Comparison of ENCODE assay signal across 1 cellular context in genomic region chr3:64179249-64179648, GRCh38.
TF ChIP-seq lines count a peak whose summit lies in the region.

No MANE protein-coding gene starts in this region.

TF ChIP-seq in H1, 55 proteins besides CTCF, POLR2A, EP300 and RAD21 (continued from another document):
- TF ChIP-seq RBBP5 (IDR thresholded peaks at IDR 0.05; ENCODE audit: borderline replicate concordance, low read depth, low read length), result no peak
